36 cellular contexts compared by ENCODE assay signal in the genomic region with DNA sequence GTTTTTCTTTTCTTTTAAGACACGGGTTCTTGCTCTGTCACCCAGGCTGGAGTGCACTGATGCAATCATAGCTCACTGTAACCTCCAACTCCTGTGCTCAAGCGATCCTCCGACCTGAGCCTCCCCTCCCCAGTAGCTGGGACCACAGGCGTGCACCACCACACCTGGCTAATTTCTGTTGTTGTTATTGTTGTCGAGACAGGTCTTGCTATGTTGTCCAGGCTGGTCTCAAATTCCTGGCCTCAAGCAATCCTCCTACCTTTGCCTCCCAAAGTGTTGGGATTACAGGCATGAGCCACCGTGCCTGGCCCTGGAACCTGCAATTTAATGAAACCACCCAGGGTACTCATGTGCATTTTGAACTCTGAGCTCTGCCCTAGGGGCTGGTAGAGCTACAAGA. TPM values are rescaled to one million over a fixed set of nuclear protein-coding genes. Genes with fewer than 3 reads are reported as not detected.
"Had no signal": no experiment of that assay in that cellular context is flagged by ENCODE, and none has a peak within 500 bp of the region (broad histone marks: within the 10 kb centered on the region; RNA-seq: fewer than 3 reads in every experiment).

No MANE protein-coding gene starts in this region.

- H3K27me3 ChIP-seq: adrenal gland, body of pancreas, breast epithelium had no signal

- H3K27ac ChIP-seq: adrenal gland, body of pancreas, breast epithelium, WERI-Rb-1 had no signal

- H3K9me3 ChIP-seq: adrenal gland, body of pancreas, breast epithelium had no signal

- H3K27me3 Mint-ChIP-seq: activated CD4-positive, alpha-beta T cell treated with anti-CD3 and anti-CD28 coated beads, Interleukin-2, amount 10 ng/mL, durations not matched to agents 7 days and 5 days; activated T-cell treated with anti-CD3 and anti-CD28 coated beads, Interleukin-2, amount 50 U/mL, for 24 hours had no signal

- H3K4me3 ChIP-seq: adrenal gland, body of pancreas, breast epithelium had no signal

- H3K4me1 ChIP-seq: adrenal gland, body of pancreas, breast epithelium had no signal

- ATAC-seq: activated CD8-positive, alpha-beta T cell treated with anti-CD3 and anti-CD28 coated beads, Interleukin-2, amount 10 ng/mL, durations not matched to agents 7 days and 5 days; activated naive CD4-positive, alpha-beta T cell treated with anti-CD3 and anti-CD28 coated beads, Interleukin-2, amount 50 U/mL, for 72 hours; body of pancreas; PC-3 had no signal

- DNase-seq: activated CD4-positive, alpha-beta T cell treated with anti-CD3 and anti-CD28 coated beads, Interleukin-2, amount 10 ng/mL, durations not matched to agents 7 days and 5 days; activated CD4-positive, alpha-beta T cell treated with anti-CD3 and anti-CD28 coated beads, Interleukin-2, amount 50 U/mL, for 48 hours; activated CD4-positive, CD25-positive, alpha-beta regulatory T cell; activated CD8-positive, alpha-beta T cell treated with anti-CD3 and anti-CD28 coated beads, Interleukin-2, amount 10 ng/mL, durations not matched to agents 7 days and 5 days; activated gamma-delta T cell treated with Interleukin-2 at 50 U/mL for 16 hours; activated naive CD4-positive, alpha-beta T cell treated with anti-CD3 and anti-CD28 coated beads for 36 hours; activated T-cell treated with anti-CD3 and anti-CD28 coated beads, Interleukin-2, amount 50 U/mL, for 24 hours; adrenal gland; body of pancreas; caudate nucleus; cerebellar nuclear complex; Karpas-422; KBM-7; NCI-H1105; NCI-H1417 treated with DMSO at 0.1 percent for 48 hours; NCI-H187 treated with DMSO at 0.1 percent for 48 hours; NCI-H2081 treated with DMSO at 0.1 percent for 48 hours; NCI-H226; NCI-H446 treated with DMSO at 0.1 percent for 48 hours; NCI-H524; NCI-H69; NCI-H82; NK-92 treated with Interleukin-12 subunit alpha and Interleukin-12 subunit beta, amount 100 ng/mL, for 24 hours; PC-3; Right ventricle myocardium superior; SW 1271; T-helper 1 cell; T1000; WERI-Rb-1 had no signal

- H3K4me3 Mint-ChIP-seq: activated CD4-positive, alpha-beta T cell treated with anti-CD3 and anti-CD28 coated beads, Interleukin-2, amount 10 ng/mL, durations not matched to agents 7 days and 5 days; activated CD8-positive, alpha-beta T cell treated with anti-CD3 and anti-CD28 coated beads, Interleukin-2, amount 10 ng/mL, durations not matched to agents 7 days and 5 days; activated naive CD4-positive, alpha-beta T cell treated with anti-CD3 and anti-CD28 coated beads for 36 hours; activated T-cell treated with anti-CD3 and anti-CD28 coated beads, Interleukin-2, amount 50 U/mL, for 24 hours; activated T-helper 1 cell treated with anti-CD3 and anti-CD28 coated beads, Interleukin-12 subunit alpha, Interleukin-12 subunit beta, Interleukin-2, Interleukin-4 antibody, amounts not matched to agents 30 ng/mL and 10 ng/mL and 1 ng/mL, durations not matched to agents 14 hours and 24 hours and 36 hours had no signal

- H3K36me3 Mint-ChIP-seq: activated naive CD4-positive, alpha-beta T cell treated with anti-CD3 and anti-CD28 coated beads, Interleukin-2, amount 50 U/mL, for 72 hours had no signal

- H3K27ac Mint-ChIP-seq: activated CD4-positive, alpha-beta T cell treated with anti-CD3 and anti-CD28 coated beads, Interleukin-2, amount 10 ng/mL, durations not matched to agents 7 days and 5 days; activated CD8-positive, alpha-beta T cell treated with anti-CD3 and anti-CD28 coated beads, Interleukin-2, amount 10 ng/mL, durations not matched to agents 7 days and 5 days; activated naive CD4-positive, alpha-beta T cell treated with anti-CD3 and anti-CD28 coated beads for 36 hours; activated naive CD4-positive, alpha-beta T cell treated with anti-CD3 and anti-CD28 coated beads, Interleukin-2, amount 50 U/mL, for 72 hours; activated T-cell treated with anti-CD3 and anti-CD28 coated beads, Interleukin-2, amount 50 U/mL, for 24 hours; activated T-helper 1 cell treated with anti-CD3 and anti-CD28 coated beads, Interleukin-12 subunit alpha, Interleukin-12 subunit beta, Interleukin-2, Interleukin-4 antibody, amounts not matched to agents 30 ng/mL and 10 ng/mL and 1 ng/mL, durations not matched to agents 14 hours and 24 hours and 36 hours had no signal

- H3K9me3 Mint-ChIP-seq: activated CD4-positive, alpha-beta T cell treated with anti-CD3 and anti-CD28 coated beads, Interleukin-2, amount 10 ng/mL, durations not matched to agents 7 days and 5 days; activated naive CD4-positive, alpha-beta T cell treated with anti-CD3 and anti-CD28 coated beads for 36 hours; activated naive CD4-positive, alpha-beta T cell treated with anti-CD3 and anti-CD28 coated beads, Interleukin-2, amount 50 U/mL, for 72 hours; activated T-cell treated with anti-CD3 and anti-CD28 coated beads, Interleukin-2, amount 50 U/mL, for 24 hours; activated T-helper 1 cell treated with anti-CD3 and anti-CD28 coated beads, Interleukin-12 subunit alpha, Interleukin-12 subunit beta, Interleukin-2, Interleukin-4 antibody, amounts not matched to agents 30 ng/mL and 10 ng/mL and 1 ng/mL, durations not matched to agents 14 hours and 24 hours and 36 hours had no signal

- H3K4me1 Mint-ChIP-seq: activated CD4-positive, alpha-beta T cell treated with anti-CD3 and anti-CD28 coated beads, Interleukin-2, amount 10 ng/mL, durations not matched to agents 7 days and 5 days had no signal

- FAIRE-seq: astrocyte, RCC 7860 had no signal

RNA-seq across cellular contexts. Expression of a gene that starts 27.9 kb away (rescaled TPM):
- total RNA-seq: activated naive CD4-positive, alpha-beta T cell treated with anti-CD3 and anti-CD28 coated beads for 36 hours; activated naive CD4-positive, alpha-beta T cell treated with anti-CD3 and anti-CD28 coated beads, Interleukin-2, amount 50 U/mL, for 72 hours; activated T-helper 1 cell treated with anti-CD3 and anti-CD28 coated beads, Interleukin-12 subunit alpha, Interleukin-12 subunit beta, Interleukin-2, Interleukin-4 antibody, amounts not matched to agents 30 ng/mL and 10 ng/mL and 1 ng/mL, durations not matched to agents 14 hours and 24 hours and 36 hours; Right ventricle myocardium superior had no signal

RNA-seq across cellular contexts. Expression of a gene that starts 50.3 kb away (rescaled TPM):
- total RNA-seq: activated CD4-positive, alpha-beta T cell treated with anti-CD3 and anti-CD28 coated beads, Interleukin-2, amount 10 ng/mL, durations not matched to agents 7 days and 5 days; activated CD8-positive, alpha-beta T cell treated with anti-CD3 and anti-CD28 coated beads, Interleukin-2, amount 10 ng/mL, durations not matched to agents 7 days and 5 days; activated naive CD4-positive, alpha-beta T cell treated with anti-CD3 and anti-CD28 coated beads for 36 hours; activated naive CD4-positive, alpha-beta T cell treated with anti-CD3 and anti-CD28 coated beads, Interleukin-2, amount 50 U/mL, for 72 hours; activated T-helper 1 cell treated with anti-CD3 and anti-CD28 coated beads, Interleukin-12 subunit alpha, Interleukin-12 subunit beta, Interleukin-2, Interleukin-4 antibody, amounts not matched to agents 30 ng/mL and 10 ng/mL and 1 ng/mL, durations not matched to agents 14 hours and 24 hours and 36 hours; adrenal gland; astrocyte; body of pancreas; breast epithelium; MCF 10A; PC-3; Right ventricle myocardium superior; T-helper 2 cell treated with Interferon-gamma antibody and Interleukin-4, amounts not matched to agents 100 ng/mL and 5 ng/mL, for 36 hours had no signal
- polyA plus RNA-seq: adrenal gland had no signal

RNA-seq across cellular contexts. Expression of a gene that starts 50.4 kb away (rescaled TPM):
- total RNA-seq: activated CD8-positive, alpha-beta T cell treated with anti-CD3 and anti-CD28 coated beads, Interleukin-2, amount 10 ng/mL, durations not matched to agents 7 days and 5 days had no signal
